Comparison of ENCODE assay signal across 18 cellular contexts in the genomic region with DNA sequence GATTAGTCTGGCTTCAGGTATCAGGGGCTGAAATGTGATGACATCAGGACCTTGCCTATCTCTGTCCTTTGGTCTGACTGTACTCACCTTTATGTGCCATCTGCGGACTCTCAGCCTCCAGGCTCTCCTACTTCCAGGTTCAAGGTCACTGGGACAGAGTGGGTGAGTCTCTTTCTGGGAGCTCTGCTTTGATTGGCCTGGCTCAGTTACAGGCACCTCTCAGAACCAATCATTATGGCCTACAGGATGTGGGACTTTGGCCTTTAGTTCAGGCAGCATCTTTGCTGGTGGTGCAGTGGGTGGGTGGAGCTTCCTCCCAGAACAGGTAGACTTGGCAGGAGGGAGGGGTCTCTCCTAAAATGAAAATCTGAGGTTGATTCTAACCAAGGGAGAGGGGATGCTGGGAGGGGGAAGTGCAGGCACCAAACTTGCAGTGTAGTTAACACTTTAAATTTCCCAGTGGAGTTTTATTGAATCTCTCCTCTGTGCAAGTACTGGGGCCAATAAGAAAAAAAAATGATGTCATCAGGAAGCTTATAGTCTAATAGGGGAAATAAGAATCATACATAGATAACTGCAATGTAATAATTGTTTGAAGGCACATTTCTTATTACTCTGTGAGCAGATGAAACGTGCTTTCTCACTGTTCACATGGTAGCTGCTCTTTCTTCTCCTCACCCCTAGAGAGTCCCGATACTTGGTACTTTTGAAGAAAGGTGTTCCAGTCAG. TPM values are rescaled to one million over a fixed set of nuclear protein-coding genes. Genes with fewer than 3 reads are reported as not detected.
DNase-seq lines count a peak whose midpoint lies in the region; ATAC-seq and TF ChIP-seq lines count a peak whose summit lies in the region.
"Had no signal": no experiment of that assay in that cellular context is flagged by ENCODE, and none has a peak within 500 bp of the region (broad histone marks: within the 10 kb centered on the region; RNA-seq: fewer than 3 reads in every experiment).

No MANE protein-coding gene starts in this region.

- intact Hi-C loops in mucosa of descending colon (cut with DNase I, micrococcal nuclease) (no loop called here), colonic mucosa (cut with DNase I) (no loop called here), dorsolateral prefrontal cortex (cut with DNase I) (no loop called here)

- POLR2A ChIA-PET in SK-N-SH (lab: Yijun Ruan, JAX) = no interaction called here
- POLR2A ChIA-PET in HEK293T (lab: Yijun Ruan, JAX) = no interaction called here

- no peaks in the 10 kb centered on the region for H3K9me2 ChIP-seq in SK-N-SH

- no peaks in the 10 kb centered on the region for H4K20me1 ChIP-seq in SK-N-SH (ENCODE audit: insufficient read depth)

- TF ChIP-seq CTCF in SK-N-SH (IDR thresholded peaks at IDR 0.05) (no peak), mucosa of descending colon (IDR thresholded peaks at IDR 0.05) (no peak), colonic mucosa (IDR thresholded peaks at IDR 0.05) (no peak), dorsolateral prefrontal cortex (IDR thresholded peaks at IDR 0.05 in 54 of 56, conservative IDR thresholded peaks at IDR 0.05 in 2 of 56; ENCODE audit: low read depth in 1 of 56, partially characterized antibody in 56 of 56) (no peak)

- H2AFZ ChIP-seq in SK-N-SH (ENCODE audit: low read depth) = no peak overlapping the region

- CTCF ChIA-PET in SK-N-SH (lab: Yijun Ruan, JAX) (interaction anchor here (1.5 kb wide), 1 partner anchor 60 kb away, joined by 5 read pairs; no protein-coding TSS in a partner anchor), HEK293T (lab: Yijun Ruan, JAX) (no interaction called here)

- H3F3A ChIP-seq in SK-N-SH (replicated peaks; ENCODE audit: insufficient read depth) = no peaks in the 10 kb centered on the region

- H3K9ac ChIP-seq in SK-N-SH = no peak overlapping the region
- no peak overlapping the region for H3K9ac ChIP-seq in colonic mucosa (ENCODE audit: low read depth in 2 of 2, low read length in 2 of 2)

- H3K9me3 ChIP-seq in SK-N-SH (no peaks in the 10 kb centered on the region), mucosa of descending colon (no peaks in the 10 kb centered on the region), colonic mucosa (no peaks in the 10 kb centered on the region)
- H3K9me3 ChIP-seq: tibial nerve had no signal

- H3K4me1 ChIP-seq in SK-N-SH (ENCODE audit: control insufficient read depth in 1 of 2, insufficient read depth in 2 of 2, low read depth in 1 of 2, low read length in 1 of 2) = no peaks in the 10 kb centered on the region
- H3K4me1 ChIP-seq in mucosa of descending colon (ENCODE audit: low read depth) = no peaks in the 10 kb centered on the region
- no peaks in the 10 kb centered on the region for H3K4me1 ChIP-seq in colonic mucosa

- ATAC-seq in SK-N-SH treated with all-trans-retinoic acid at 6 μM for 48 hours = no peak
- peak; percentile 67 for ATAC-seq in mucosa of descending colon
- ATAC-seq: activated T-cell treated with anti-CD3 and anti-CD28 coated beads, Interleukin-2, amount 50 U/mL, for 4 hours; CD8-positive, alpha-beta T cell had no signal

- no peaks in the 10 kb centered on the region for H3K79me2 ChIP-seq in SK-N-SH (ENCODE audit: insufficient read depth)

- 7% methylated on average over 3 of the region's 3 CpGs for WGBS in SK-N-SH (ENCODE audit: low lambda C conversion rate)

- no peak for TF ChIP-seq RAD21 in SK-N-SH (IDR thresholded peaks at IDR 0.05; ENCODE audit: low read length)

- DNase-seq in SK-N-SH (peak; percentile 9), HEK293T (ENCODE audit: extremely low spot score) (no peak), SW480 (ENCODE audit: low spot score) (peak; percentile 14), mucosa of descending colon (no peak), colonic mucosa (no peak), dorsolateral prefrontal cortex (no peak)
- no peak for DNase-seq in NK-92 treated with Interleukin-12 subunit alpha and Interleukin-12 subunit beta, amount 100 ng/mL, for 24 hours (lab: John Stamatoyannopoulos, UW)
- DNase-seq: activated CD4-positive, alpha-beta T cell treated with anti-CD3 and anti-CD28 coated beads, Interleukin-2, amount 10 ng/mL, durations not matched to agents 7 days and 5 days; activated T-cell treated with anti-CD3 and anti-CD28 coated beads, Interleukin-2, amount 50 U/mL, for 4 hours; caudate nucleus; CD8-positive, alpha-beta T cell; foreskin melanocyte; KG1; NCI-H82; occipital lobe; stimulated activated CD4-positive, alpha-beta T cell treated with anti-CD3 and anti-CD28 coated beads, Interleukin-4, amount 100 ng/mL, for 4 hours had no signal

- H3K36me3 ChIP-seq in SK-N-SH (replicated peaks in 1 of 2; ENCODE audit: control insufficient read depth in 1 of 2, insufficient read depth in 2 of 2, low read length in 1 of 2) (no peaks in the 10 kb centered on the region), mucosa of descending colon (ENCODE audit: low read depth) (no peaks in the 10 kb centered on the region), colonic mucosa (no peaks in the 10 kb centered on the region)
- H3K36me3 ChIP-seq: tibial nerve had no signal

- H3K4me2 ChIP-seq in SK-N-SH = no peak overlapping the region

- H3K27me3 ChIP-seq in SK-N-SH (ENCODE audit: insufficient read depth) (no peaks in the 10 kb centered on the region; the same call in 1 of the 2 replicates), colonic mucosa (no peaks in the 10 kb centered on the region), dorsolateral prefrontal cortex (peaks cover 0 to 19% (median 0%) of the 10 kb centered on the region in 45 donors)
- H3K27me3 ChIP-seq: tibial nerve had no signal

- H3K27ac ChIP-seq in SK-N-SH (ENCODE audit: low read depth in 2 of 2, low read length in 1 of 2) (no peak overlapping the region), colonic mucosa (no peak overlapping the region), dorsolateral prefrontal cortex (no peak overlapping the region)
- H3K27ac ChIP-seq: tibial nerve had no signal

- H3K4me3 ChIP-seq in SK-N-SH (ENCODE audit: low read depth in 2 of 2, low read length in 1 of 2) = no peak overlapping the region
- H3K4me3 ChIP-seq in mucosa of descending colon = no peak overlapping the region
- H3K4me3 ChIP-seq in colonic mucosa = no peak overlapping the region
- H3K4me3 ChIP-seq in dorsolateral prefrontal cortex = no peak overlapping the region
- H3K4me3 ChIP-seq: tibial nerve had no signal

- no peak for TF ChIP-seq EP300 in SK-N-SH (IDR thresholded peaks at IDR 0.05; ENCODE audit: borderline replicate concordance in 1 of 2, low read depth in 1 of 2, low read length in 1 of 2)

TF ChIP-seq in SK-N-SH, 30 proteins besides CTCF, POLR2A, EP300 and RAD21:
- TF ChIP-seq, protein P1, sequence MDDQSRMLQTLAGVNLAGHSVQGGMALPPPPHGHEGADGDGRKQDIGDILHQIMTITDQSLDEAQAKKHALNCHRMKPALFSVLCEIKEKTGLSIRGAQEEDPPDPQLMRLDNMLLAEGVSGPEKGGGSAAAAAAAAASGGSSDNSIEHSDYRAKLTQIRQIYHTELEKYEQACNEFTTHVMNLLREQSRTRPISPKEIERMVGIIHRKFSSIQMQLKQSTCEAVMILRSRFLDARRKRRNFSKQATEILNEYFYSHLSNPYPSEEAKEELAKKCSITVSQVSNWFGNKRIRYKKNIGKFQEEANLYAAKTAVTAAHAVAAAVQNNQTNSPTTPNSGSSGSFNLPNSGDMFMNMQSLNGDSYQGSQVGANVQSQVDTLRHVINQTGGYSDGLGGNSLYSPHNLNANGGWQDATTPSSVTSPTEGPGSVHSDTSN (IDR thresholded peaks at IDR 0.05) = peak; percentile 31; the same call in 1 of the 2 replicates
- TF ChIP-seq EZH2phosphoT487 (IDR thresholded peaks at IDR 0.05; ENCODE audit: borderline replicate concordance, low read depth) = no peak

TF ChIP-seq in SK-N-SH treated with all-trans-retinoic acid at 6 μM for 48 hours, 23 proteins besides CTCF, POLR2A, EP300 and RAD21 (continues in another document):
- TF ChIP-seq PPARA (CRISPR knock-in tag; IDR thresholded peaks at IDR 0.05; ENCODE audit: borderline replicate concordance) = no peak
- no peak for TF ChIP-seq RARB (CRISPR knock-in tag; IDR thresholded peaks at IDR 0.05)
- TF ChIP-seq, protein P2, sequence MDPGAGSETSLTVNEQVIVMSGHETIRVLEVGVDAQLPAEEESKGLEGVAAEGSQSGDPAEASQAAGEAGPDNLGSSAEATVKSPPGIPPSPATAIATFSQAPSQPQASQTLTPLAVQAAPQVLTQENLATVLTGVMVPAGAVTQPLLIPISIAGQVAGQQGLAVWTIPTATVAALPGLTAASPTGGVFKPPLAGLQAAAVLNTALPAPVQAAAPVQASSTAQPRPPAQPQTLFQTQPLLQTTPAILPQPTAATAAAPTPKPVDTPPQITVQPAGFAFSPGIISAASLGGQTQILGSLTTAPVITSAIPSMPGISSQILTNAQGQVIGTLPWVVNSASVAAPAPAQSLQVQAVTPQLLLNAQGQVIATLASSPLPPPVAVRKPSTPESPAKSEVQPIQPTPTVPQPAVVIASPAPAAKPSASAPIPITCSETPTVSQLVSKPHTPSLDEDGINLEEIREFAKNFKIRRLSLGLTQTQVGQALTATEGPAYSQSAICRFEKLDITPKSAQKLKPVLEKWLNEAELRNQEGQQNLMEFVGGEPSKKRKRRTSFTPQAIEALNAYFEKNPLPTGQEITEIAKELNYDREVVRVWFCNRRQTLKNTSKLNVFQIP (CRISPR knock-in tag; IDR thresholded peaks at IDR 0.05; ENCODE audit: borderline replicate concordance, low read depth) = no peak
- no peak for TF ChIP-seq ZFP30 (CRISPR knock-in tag; IDR thresholded peaks at IDR 0.05)

TF ChIP-seq in HEK293T, 16 proteins besides CTCF, POLR2A, EP300 and RAD21:
- TF ChIP-seq ARNT (IDR thresholded peaks at IDR 0.05) = no peak
- TF ChIP-seq, protein P3, sequence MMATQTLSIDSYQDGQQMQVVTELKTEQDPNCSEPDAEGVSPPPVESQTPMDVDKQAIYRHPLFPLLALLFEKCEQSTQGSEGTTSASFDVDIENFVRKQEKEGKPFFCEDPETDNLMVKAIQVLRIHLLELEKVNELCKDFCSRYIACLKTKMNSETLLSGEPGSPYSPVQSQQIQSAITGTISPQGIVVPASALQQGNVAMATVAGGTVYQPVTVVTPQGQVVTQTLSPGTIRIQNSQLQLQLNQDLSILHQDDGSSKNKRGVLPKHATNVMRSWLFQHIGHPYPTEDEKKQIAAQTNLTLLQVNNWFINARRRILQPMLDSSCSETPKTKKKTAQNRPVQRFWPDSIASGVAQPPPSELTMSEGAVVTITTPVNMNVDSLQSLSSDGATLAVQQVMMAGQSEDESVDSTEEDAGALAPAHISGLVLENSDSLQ (IDR thresholded peaks at IDR 0.05) = peak; percentile 82

RNA-seq across cellular contexts. Expression of gene SLC24A3, which starts 53.4 kb away (rescaled TPM):
- not detected in 2 replicates for polyA plus RNA-seq in SK-N-SH (2012; rRNA removed)
- polyA plus RNA-seq in SK-N-SH (2012; cell fraction: cytosol; rRNA removed) = not detected in 2 replicates
- polyA plus RNA-seq in SK-N-SH (2012; cell fraction: nucleus; rRNA removed) = not detected in 2 replicates
- 10 to 100 TPM in 1 of 3 donors, 1 to 10 TPM in 2; 4.3 to 34.9 (median 5.7) TPM for total RNA-seq in mucosa of descending colon
- total RNA-seq in colonic mucosa = 1 to 10 TPM; 3.6 to 6.6 TPM
- total RNA-seq in dorsolateral prefrontal cortex = 10 to 100 TPM in 59 of 120 experiments, 1 to 10 TPM in 61; 4.1 to 16.5 (median 9.9) TPM
- total RNA-seq: activated CD4-positive, alpha-beta T cell treated with anti-CD3 and anti-CD28 coated beads, Interleukin-2, amount 10 ng/mL, durations not matched to agents 7 days and 5 days; CD8-positive, alpha-beta T cell had no signal

Comparison
In these comparisons a context has a peak if more than half of its experiments do, and no peak if none do; other contexts are left out.
1. DNase-seq: peak in SK-N-SH (single experiment) and SW480 (single experiment); none in HEK293T (single experiment), mucosa of descending colon (0 of 3), NK-92 treated with Interleukin-12 subunit alpha and Interleukin-12 subunit beta, amount 100 ng/mL, for 24 hours (single experiment), colonic mucosa (single experiment) and dorsolateral prefrontal cortex (0 of 10).